16 cellular contexts compared by ENCODE assay signal in the genomic region with DNA sequence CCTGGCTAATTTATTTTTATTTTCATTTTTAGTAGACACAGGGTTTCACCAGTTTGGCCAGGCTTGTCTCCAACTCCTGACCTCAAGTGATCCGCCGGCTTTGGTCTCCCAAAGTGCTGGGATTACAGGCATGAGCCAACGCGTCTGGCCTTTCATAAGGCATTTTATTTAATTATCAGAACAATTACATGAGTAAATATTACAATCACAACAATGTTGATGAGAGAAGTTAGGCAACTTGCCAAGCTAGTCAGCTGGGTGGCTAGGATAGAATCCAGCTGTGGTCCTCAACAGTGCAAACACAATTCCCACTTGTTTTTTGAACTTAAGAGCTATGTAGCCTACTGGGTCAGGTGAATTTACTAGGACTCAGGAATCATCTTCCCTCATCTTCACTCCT. TPM values are rescaled to one million over a fixed set of nuclear protein-coding genes. Genes with fewer than 3 reads are reported as not detected.
DNase-seq lines count a peak whose midpoint lies in the region; ATAC-seq and TF ChIP-seq lines count a peak whose summit lies in the region.
"Had no signal": no experiment of that assay in that cellular context is flagged by ENCODE, and none has a peak within 500 bp of the region (broad histone marks: within the 10 kb centered on the region; RNA-seq: fewer than 3 reads in every experiment).

No MANE protein-coding gene starts in this region.

- H3K27me3 ChIP-seq in lower lobe of right lung (ENCODE audit: low read depth) = no peaks in the 10 kb centered on the region

- TF ChIP-seq CTCF in fibroblast of pulmonary artery (IDR thresholded peaks at IDR 0.05; ENCODE audit: low read length, missing control alignments) = no peak
- no peak for TF ChIP-seq CTCF in lower lobe of right lung (IDR thresholded peaks at IDR 0.05)

- H3K4me3 ChIP-seq in fibroblast of pulmonary artery (replicated peaks; ENCODE audit: low read depth, low read length) (no peak overlapping the region), lower lobe of right lung (no peak overlapping the region)

- DNase-seq in NCI-H146 (lab: John Stamatoyannopoulos, UW) (peak; percentile 48), NCI-H2196 treated with DMSO at 0.1 percent for 48 hours (lab: John Stamatoyannopoulos, UW; ENCODE audit: unreplicated experiment) (peak; percentile 3), fibroblast of pulmonary artery (ENCODE audit: low read depth) (peak; percentile 62), lower lobe of right lung (peak; percentile 48), GOT3 (lab: John Stamatoyannopoulos, UW) (no peak)
- DNase-seq in stimulated activated CD4-positive, alpha-beta T cell treated with anti-CD3 and anti-CD28 coated beads, Interleukin-2, amount 100 ng/mL, for 24 hours = no peak
- DNase-seq: cortex of kidney had no signal

- H3K36me3 ChIP-seq in lower lobe of right lung = no peaks in the 10 kb centered on the region

- H3K4me1 ChIP-seq in lower lobe of right lung = peaks cover 10% of the 10 kb centered on the region

- intact Hi-C loops in lower lobe of right lung (cut with DNase I) = loop anchor here (5.0 kb wide), 1 partner anchor 229 kb away; no protein-coding TSS in a partner anchor

- no peak overlapping the region for H3K27ac ChIP-seq in lower lobe of right lung

- ATAC-seq in lower lobe of right lung = peak; percentile 34 to 48
- ATAC-seq in GM18868 (IDR thresholded peaks at IDR 0.05; ENCODE audit: unreplicated experiment) = no peak
- no peak for ATAC-seq in HG03108 (IDR thresholded peaks at IDR 0.05; ENCODE audit: unreplicated experiment)

- H3K9me3 ChIP-seq in lower lobe of right lung = no peaks in the 10 kb centered on the region

RNA-seq across cellular contexts. Expression of a gene that starts 22.0 kb away (rescaled TPM):
- total RNA-seq in lower lobe of right lung = not detected
- total RNA-seq: activated CD4-positive, alpha-beta T cell treated with anti-CD3 and anti-CD28 coated beads, Interleukin-2, amount 10 ng/mL, durations not matched to agents 7 days and 5 days; activated T-helper 17 cell treated with anti-CD3 and anti-CD28 coated beads, Interleukin-2, amount 50 U/mL, for 72 hours; CD8-positive, alpha-beta T cell; Daoy; naive thymus-derived CD4-positive, alpha-beta T cell; osteocyte; T-helper 1 cell treated with Interleukin-12 subunit alpha and Interleukin-12 subunit beta and Interleukin-4 antibody, amounts not matched to agents 30 ng/mL and 1 ng/mL, for 36 hours had no signal

Comparison
In these comparisons a context has a peak if more than half of its experiments do, and no peak if none do; other contexts are left out.
1. DNase-seq: peak in NCI-H146 (single experiment), NCI-H2196 treated with DMSO at 0.1 percent for 48 hours (single experiment), fibroblast of pulmonary artery (single experiment) and lower lobe of right lung (single experiment); none in stimulated activated CD4-positive, alpha-beta T cell treated with anti-CD3 and anti-CD28 coated beads, Interleukin-2, amount 100 ng/mL, for 24 hours (0 of 2) and GOT3 (single experiment).
2. ATAC-seq: peak in lower lobe of right lung (2 of 2); none in GM18868 (single experiment) and HG03108 (single experiment).